Comparison of ENCODE assay signal across 11 cellular contexts in genomic region chr12:617304-617915, GRCh38. TPM values are rescaled to one million over a fixed set of nuclear protein-coding genes. Genes with fewer than 3 reads are reported as not detected.
DNase-seq lines count a peak whose midpoint lies in the region; ATAC-seq, FAIRE-seq and TF ChIP-seq lines count a peak whose summit lies in the region.
"Had no signal": no experiment of that assay in that cellular context is flagged by ENCODE, and none has a peak within 500 bp of the region (broad histone marks: within the 10 kb centered on the region; RNA-seq: fewer than 3 reads in every experiment).

No MANE protein-coding gene starts in this region.

- no peak for TF ChIP-seq RAD21 in H1 (IDR thresholded peaks at IDR 0.05 in 1 of 2, conservative IDR thresholded peaks at IDR 0.05 in 1 of 2; ENCODE audit: low read depth in 2 of 2, low read length in 2 of 2)

- no peak for DNase-seq in activated CD8-positive, alpha-beta T cell treated with anti-CD3 and anti-CD28 coated beads, Interleukin-2, amount 10 ng/mL, durations not matched to agents 7 days and 5 days
- no peak for DNase-seq in activated CD8-positive, alpha-beta T cell treated with anti-CD3 and anti-CD28 coated beads for 36 hours
- no peak for DNase-seq in H1 (ENCODE audit: low read depth in 1 of 2, low spot score in 2 of 2)
- DNase-seq in lung (ENCODE audit: low spot score), result peak; percentile 73
- no peak for DNase-seq in type B pancreatic cell (ENCODE audit: extremely low spot score, unreplicated experiment)
- no peak for DNase-seq in DMS114 treated with DMSO at 0.1 percent for 48 hours (lab: John Stamatoyannopoulos, UW; ENCODE audit: unreplicated experiment)
- DNase-seq in RCC 7860 (ENCODE audit: low spot score), result no peak
- DNase-seq: T-helper 2 cell had no signal

- H2AK5ac ChIP-seq in H1 (ENCODE audit: low read depth, low read length), result no peak overlapping the region

- 81% methylated on average over 14 of the region's 14 CpGs; no CpG with 5 or more reads in 1 of the 2 experiments for WGBS in H1 (ENCODE audit: extremely low coverage in 1 of 2, insufficient coverage in 1 of 2, insufficient read length in 1 of 2, insufficient replicate concordance in 2 of 2, low coverage in 1 of 2, low lambda C conversion rate in 2 of 2, missing lambda C conversion rate in 1 of 2), 2 experiments
- 17 to 51% methylated on average over 14 of the region's 14 CpGs for WGBS in lung, 2 donors

- no peaks in the 10 kb centered on the region for H3K9me3 Mint-ChIP-seq in activated CD8-positive, alpha-beta T cell treated with anti-CD3 and anti-CD28 coated beads, Interleukin-2, amount 10 ng/mL, durations not matched to agents 7 days and 5 days (ENCODE audit: insufficient read depth)
- no peaks in the 10 kb centered on the region for H3K9me3 Mint-ChIP-seq in activated CD8-positive, alpha-beta T cell treated with anti-CD3 and anti-CD28 coated beads for 36 hours
- no peaks in the 10 kb centered on the region for H3K9me3 Mint-ChIP-seq in type B pancreatic cell

- no peak overlapping the region for H3K56ac ChIP-seq in H1 (replicated peaks; ENCODE audit: insufficient read length, low read depth, low read length)

- no peak overlapping the region for H2BK15ac ChIP-seq in H1 (ENCODE audit: low read length)

- H3K4me2 ChIP-seq in H1 (ENCODE audit: insufficient read depth in 1 of 2, low read depth in 2 of 2, low read length in 2 of 2), result no peak overlapping the region; a peak in 1 of 4 replicates

- H3K9me3 ChIP-seq in H1 (ENCODE audit: insufficient read depth in 2 of 2, low read depth in 1 of 2, low read length in 1 of 2) (no peaks in the 10 kb centered on the region), lung (ENCODE audit: control insufficient read depth in 2 of 2, insufficient read depth in 1 of 2, low read length in 1 of 2) (no peaks in the 10 kb centered on the region)

- H3K36me3 ChIP-seq in H1 (ENCODE audit: control insufficient read depth in 2 of 4, insufficient read depth in 4 of 4, low read length in 3 of 4), result no peaks in the 10 kb centered on the region
- H3K36me3 ChIP-seq in lung (ENCODE audit: control insufficient read depth in 2 of 2, insufficient read depth in 2 of 2, low read length in 2 of 2), result no peaks in the 10 kb centered on the region

- H2AFZ ChIP-seq in H1 (ENCODE audit: low read length), result 0 out of 2 replicates have a peak overlapping the region, but pooled peaks have one; percentile 66

- H3K4me3 Mint-ChIP-seq in activated CD8-positive, alpha-beta T cell treated with anti-CD3 and anti-CD28 coated beads, Interleukin-2, amount 10 ng/mL, durations not matched to agents 7 days and 5 days, result no peak overlapping the region
- no peak overlapping the region for H3K4me3 Mint-ChIP-seq in activated CD8-positive, alpha-beta T cell treated with anti-CD3 and anti-CD28 coated beads for 36 hours
- no peak overlapping the region for H3K4me3 Mint-ChIP-seq in type B pancreatic cell

- no peak overlapping the region for H2BK20ac ChIP-seq in H1 (ENCODE audit: low read length)

- H3K14ac ChIP-seq in H1 (ENCODE audit: insufficient read length), result no peak overlapping the region

- H3K23me2 ChIP-seq in H1 (ENCODE audit: low read depth, low read length), result no peaks in the 10 kb centered on the region

- no peaks in the 10 kb centered on the region for H3K27me3 Mint-ChIP-seq in activated CD8-positive, alpha-beta T cell treated with anti-CD3 and anti-CD28 coated beads, Interleukin-2, amount 10 ng/mL, durations not matched to agents 7 days and 5 days (ENCODE audit: low read depth)
- H3K27me3 Mint-ChIP-seq in activated CD8-positive, alpha-beta T cell treated with anti-CD3 and anti-CD28 coated beads for 36 hours, result no peaks in the 10 kb centered on the region
- H3K27me3 Mint-ChIP-seq in type B pancreatic cell, result peaks cover 12% of the 10 kb centered on the region

- H3K9ac ChIP-seq in H1 (replicated peaks in 1 of 4; ENCODE audit: extremely low read depth in 1 of 4, low read depth in 3 of 4, low read length in 3 of 4), result no peak overlapping the region

- H3K4me3 ChIP-seq in H1 (ENCODE audit: extremely low read depth in 1 of 4, insufficient read depth in 2 of 4, low read depth in 3 of 4, low read length in 4 of 4) (no peak overlapping the region), lung (no peak overlapping the region)

- no peak overlapping the region for H2BK120ac ChIP-seq in H1 (replicated peaks; ENCODE audit: low read depth, low read length)

- no peak overlapping the region for H3K4ac ChIP-seq in H1 (replicated peaks; ENCODE audit: insufficient read length, low read depth, low read length)

- ATAC-seq in activated CD8-positive, alpha-beta T cell treated with anti-CD3 and anti-CD28 coated beads, Interleukin-2, amount 10 ng/mL, durations not matched to agents 7 days and 5 days, result no peak
- no peak for ATAC-seq in activated CD8-positive, alpha-beta T cell treated with anti-CD3 and anti-CD28 coated beads for 36 hours
- ATAC-seq in lung (ENCODE audit: insufficient read depth, low FRiP score), result peak; percentile 68
- no peak for ATAC-seq in GM18873 (IDR thresholded peaks at IDR 0.05; ENCODE audit: low FRiP score, unreplicated experiment)

- FAIRE-seq in H1 (lab: Jason Lieb, UNC) (no peak), RCC 7860 (lab: Jason Lieb, UNC) (no peak)
- FAIRE-seq: islet of Langerhans had no signal

- TF ChIP-seq EP300 in H1 (IDR thresholded peaks at IDR 0.05; ENCODE audit: borderline replicate concordance in 1 of 2, low read depth in 2 of 2, low read length in 2 of 2), result no peak

- intact Hi-C loops in activated CD8-positive, alpha-beta T cell treated with anti-CD3 and anti-CD28 coated beads for 36 hours (cut with micrococcal nuclease), result no loop called here

- H4K5ac ChIP-seq in H1 (ENCODE audit: insufficient read length, low read depth, low read length), result no peak overlapping the region

- POLR2A ChIA-PET in activated CD8-positive, alpha-beta T cell treated with anti-CD3 and anti-CD28 coated beads, Interleukin-2, amount 10 ng/mL, durations not matched to agents 7 days and 5 days (lab: Charles Lee), result no interaction called here
- POLR2A ChIA-PET in activated CD8-positive, alpha-beta T cell treated with anti-CD3 and anti-CD28 coated beads for 36 hours (lab: Charles Lee), result no interaction called here
- POLR2A ChIA-PET in H1 (lab: Charles Lee; ENCODE audit: partially characterized antibody), result no interaction called here

- no peak overlapping the region for H3K23ac ChIP-seq in H1 (ENCODE audit: insufficient read length)

- no peaks in the 10 kb centered on the region for H3K36me3 Mint-ChIP-seq in activated CD8-positive, alpha-beta T cell treated with anti-CD3 and anti-CD28 coated beads, Interleukin-2, amount 10 ng/mL, durations not matched to agents 7 days and 5 days (ENCODE audit: low read depth)
- H3K36me3 Mint-ChIP-seq in activated CD8-positive, alpha-beta T cell treated with anti-CD3 and anti-CD28 coated beads for 36 hours (ENCODE audit: low read depth), result no peaks in the 10 kb centered on the region
- no peaks in the 10 kb centered on the region for H3K36me3 Mint-ChIP-seq in type B pancreatic cell

- no peaks in the 10 kb centered on the region for H3K79me1 ChIP-seq in H1 (ENCODE audit: low read depth, low read length)

- no peak overlapping the region for H2BK5ac ChIP-seq in H1 (ENCODE audit: low read depth, low read length)

- H4K20me1 ChIP-seq in H1 (replicated peaks in 1 of 2; ENCODE audit: control insufficient read depth in 1 of 2, insufficient read depth in 2 of 2, low read length in 2 of 2), result no peaks in the 10 kb centered on the region

- no peak overlapping the region for H4K91ac ChIP-seq in H1 (replicated peaks; ENCODE audit: insufficient read length, low read length)

- H2BK12ac ChIP-seq in H1 (ENCODE audit: low read depth, low read length), result no peak overlapping the region

- TF ChIP-seq CTCF in activated CD8-positive, alpha-beta T cell treated with anti-CD3 and anti-CD28 coated beads for 36 hours (IDR thresholded peaks at IDR 0.05), result no peak
- TF ChIP-seq CTCF in H1 (IDR thresholded peaks at IDR 0.05; ENCODE audit: control extremely low read depth in 1 of 3, insufficient read depth in 1 of 3, low read depth in 1 of 3, low read length in 3 of 3) (no peak), lung (IDR thresholded peaks at IDR 0.05; ENCODE audit: control extremely low read depth, extremely low read depth) (no peak), type B pancreatic cell (conservative IDR thresholded peaks at IDR 0.05) (no peak)

- H3K27me3 ChIP-seq in H1 (replicated peaks in 1 of 4; ENCODE audit: control insufficient read depth in 3 of 4, extremely low read depth in 1 of 4, insufficient read depth in 3 of 4, low read length in 3 of 4) (no peaks in the 10 kb centered on the region), lung (ENCODE audit: control insufficient read depth, insufficient read depth) (no peaks in the 10 kb centered on the region)

- peaks cover 75% of the 10 kb centered on the region for H3K4me1 Mint-ChIP-seq in activated CD8-positive, alpha-beta T cell treated with anti-CD3 and anti-CD28 coated beads, Interleukin-2, amount 10 ng/mL, durations not matched to agents 7 days and 5 days (ENCODE audit: low read depth)
- peaks cover 30% of the 10 kb centered on the region for H3K4me1 Mint-ChIP-seq in activated CD8-positive, alpha-beta T cell treated with anti-CD3 and anti-CD28 coated beads for 36 hours (ENCODE audit: low read depth)
- peaks cover 1% of the 10 kb centered on the region for H3K4me1 Mint-ChIP-seq in type B pancreatic cell (ENCODE audit: unreplicated experiment)

- no peaks in the 10 kb centered on the region for H3K79me2 ChIP-seq in H1 (ENCODE audit: control insufficient read depth in 1 of 2, insufficient read depth in 2 of 2, low read length in 2 of 2)

- no peak overlapping the region for H3K18ac ChIP-seq in H1 (ENCODE audit: extremely low read depth, low read length)

- CTCF ChIA-PET in activated CD8-positive, alpha-beta T cell treated with anti-CD3 and anti-CD28 coated beads, Interleukin-2, amount 10 ng/mL, durations not matched to agents 7 days and 5 days (lab: Charles Lee), result interaction anchor here (4.6 to 4.8 kb wide), 2 partner anchors 134 to 197 kb away, joined by 43 to 62 read pairs; partner anchors contain the start of gene WNK1
- CTCF ChIA-PET in activated CD8-positive, alpha-beta T cell treated with anti-CD3 and anti-CD28 coated beads for 36 hours (lab: Charles Lee), result interaction anchor here (1.3 to 4.2 kb wide), 2 partner anchors 134 to 197 kb away, joined by 3 to 33 read pairs; no protein-coding TSS in a partner anchor
- CTCF ChIA-PET in H1 (lab: Charles Lee; ENCODE audit: partially characterized antibody), result interaction anchor here (0.6 to 2.0 kb wide), 3 partner anchors 24 to 198 kb away, joined by 3 to 9 read pairs (median 3); no protein-coding TSS in a partner anchor

- no peak for TF ChIP-seq POLR2A in H1 (IDR thresholded peaks at IDR 0.05; ENCODE audit: control extremely low read depth in 1 of 2, low read depth in 2 of 2, low read length in 2 of 2)

- peak overlapping the region; percentile 55 for H3K27ac Mint-ChIP-seq in activated CD8-positive, alpha-beta T cell treated with anti-CD3 and anti-CD28 coated beads, Interleukin-2, amount 10 ng/mL, durations not matched to agents 7 days and 5 days
- no peak overlapping the region for H3K27ac Mint-ChIP-seq in activated CD8-positive, alpha-beta T cell treated with anti-CD3 and anti-CD28 coated beads for 36 hours
- peak overlapping the region; percentile 20 for H3K27ac Mint-ChIP-seq in type B pancreatic cell

- H3K27ac ChIP-seq in H1 (ENCODE audit: low read depth, low read length) (no peak overlapping the region), lung (ENCODE audit: low read depth in 1 of 2, low read length in 1 of 2) (peak overlapping the region in 1 of 2 donors; percentile 73)

- no peaks in the 10 kb centered on the region; a peak in 1 of 7 replicates for H3K4me1 ChIP-seq in H1 (replicated peaks in 1 of 4; ENCODE audit: control insufficient read depth in 3 of 4, insufficient read depth in 4 of 4, low read length in 3 of 4)
- peaks cover 6 to 20% of the 10 kb centered on the region in 2 donors for H3K4me1 ChIP-seq in lung (ENCODE audit: control insufficient read depth in 2 of 2, insufficient read depth in 2 of 2, low read length in 2 of 2)

- no peak overlapping the region for H4K8ac ChIP-seq in H1 (ENCODE audit: extremely low read depth, insufficient read depth, low read length)

RNA-seq across cellular contexts. Expression of gene NINJ2, which starts 45.8 kb away (rescaled TPM):
- total RNA-seq in activated CD8-positive, alpha-beta T cell treated with anti-CD3 and anti-CD28 coated beads, Interleukin-2, amount 10 ng/mL, durations not matched to agents 7 days and 5 days, result 10 to 100 TPM in 1 of 2 experiments, 1 to 10 TPM in 1; 8.0 to 10.6 TPM
- total RNA-seq in activated CD8-positive, alpha-beta T cell treated with anti-CD3 and anti-CD28 coated beads for 36 hours, result 1 to 10 TPM; 2.2 to 2.5 TPM
- not detected in 2 replicates for total RNA-seq in H1 (2021; fragmentation: NEBNext Ultra II Directional; extraction: Animal tissue kit (Norgen Biotek cat#: 25700))
- polyA plus RNA-seq in H1 (2011; rRNA removed) (1.4 and 1.5 TPM in 2 replicates), lung (10 to 100 TPM; 14.6 to 28.4 TPM)
- 1.1 TPM for polyA plus RNA-seq in H1 (2011; cell fraction: cytosol; rRNA removed)
- polyA plus RNA-seq in H1 (2011; cell fraction: nucleus; rRNA removed), result 1.2 TPM
- polyA plus RNA-seq in H1 (2012, experiment 1 of 2), result 0.67 to 1.2 TPM (median 1.0 TPM) in 3 of 4 replicates, not detected in the other
- polyA plus RNA-seq in H1 (2012, experiment 2 of 2), result 0.98 TPM
- polyA plus RNA-seq in H1 (2013, experiment 1 of 2), result 0.12 TPM
- 0.29 TPM for polyA plus RNA-seq in H1 (2013, experiment 2 of 2)
- polyA minus RNA-seq in H1 (2011; rRNA and poly(A)+ RNA removed), result 0.25 and 1.1 TPM in 2 replicates
- polyA minus RNA-seq in H1 (2011; cell fraction: cytosol; rRNA and poly(A)+ RNA removed), result not detected
- not detected for polyA minus RNA-seq in H1 (2011; cell fraction: nucleus; rRNA and poly(A)+ RNA removed)
- total RNA-seq in lung (10 to 100 TPM in 1 of 2 donors, 1 to 10 TPM in 1; 5.8 to 14.0 TPM), type B pancreatic cell (ENCODE audit: low replicate concordance) (1.2 TPM in 1 of 2 replicates, not detected in the other)
- total RNA-seq: A673 had no signal
